In genomic region chr18:48098538-48098937, GRCh38 we compare ENCODE assay signal across 16 cellular contexts.
"Had no signal": no experiment of that assay in that cellular context is flagged by ENCODE, and none has a peak within 500 bp of the region (broad histone marks: within the 10 kb centered on the region; RNA-seq: fewer than 3 reads in every experiment).

No MANE protein-coding gene starts in this region.

- H3K27me3 ChIP-seq: right atrium auricular region, tibial nerve, uterus had no signal

- ATAC-seq: left lung; mucosa of descending colon; stimulated activated naive CD8-positive, alpha-beta T cell treated with anti-CD3 and anti-CD28 coated beads, Interleukin-15, Interleukin-2, amounts not matched to agents 100 U/mL and 50 U/mL, for 24 hours had no signal

- H3K27ac ChIP-seq: left lung, prostate gland, right atrium auricular region, tibial nerve, uterus, VCaP had no signal

- DNase-seq: activated CD4-positive, alpha-beta T cell treated with anti-CD3 and anti-CD28 coated beads, Interleukin-2, amount 50 U/mL, for 4 hours; effector CD4-positive, alpha-beta T cell; glutamatergic neuron; hippocampal formation; left lung; mucosa of descending colon; naive B cell; stimulated activated naive CD8-positive, alpha-beta T cell treated with anti-CD3 and anti-CD28 coated beads, Interleukin-15, Interleukin-2, amounts not matched to agents 100 U/mL and 50 U/mL, for 24 hours; T-helper 2 cell; uterus had no signal

- H3K4me3 ChIP-seq: left lung, mucosa of descending colon, prostate gland, right atrium auricular region, tibial nerve, uterus had no signal

- H3K36me3 ChIP-seq: left lung, prostate gland, right atrium auricular region, tibial nerve, uterus had no signal

- H3K4me3 Mint-ChIP-seq: activated naive CD8-positive, alpha-beta T cell; activated T-helper 1 cell treated with anti-CD3 and anti-CD28 coated beads, Interleukin-12 subunit alpha, Interleukin-12 subunit beta, Interleukin-2, Interleukin-4 antibody, amounts not matched to agents 30 ng/mL and 10 ng/mL and 1 ng/mL, durations not matched to agents 14 hours and 24 hours and 36 hours had no signal

- H3K27ac Mint-ChIP-seq: activated naive CD8-positive, alpha-beta T cell; activated T-helper 1 cell treated with anti-CD3 and anti-CD28 coated beads, Interleukin-12 subunit alpha, Interleukin-12 subunit beta, Interleukin-2, Interleukin-4 antibody, amounts not matched to agents 30 ng/mL and 10 ng/mL and 1 ng/mL, durations not matched to agents 14 hours and 24 hours and 36 hours; naive B cell had no signal

- H3K9me3 ChIP-seq: left lung, mucosa of descending colon, prostate gland, right atrium auricular region, tibial nerve, uterus had no signal

- H3K36me3 Mint-ChIP-seq: activated naive CD8-positive, alpha-beta T cell; naive B cell had no signal

- H3K4me1 Mint-ChIP-seq: naive B cell had no signal

- H3K4me1 ChIP-seq: left lung, prostate gland, right atrium auricular region had no signal

- H3K9me3 Mint-ChIP-seq: activated T-helper 1 cell treated with anti-CD3 and anti-CD28 coated beads, Interleukin-12 subunit alpha, Interleukin-12 subunit beta, Interleukin-2, Interleukin-4 antibody, amounts not matched to agents 30 ng/mL and 10 ng/mL and 1 ng/mL, durations not matched to agents 14 hours and 24 hours and 36 hours had no signal
